In the genomic region with DNA sequence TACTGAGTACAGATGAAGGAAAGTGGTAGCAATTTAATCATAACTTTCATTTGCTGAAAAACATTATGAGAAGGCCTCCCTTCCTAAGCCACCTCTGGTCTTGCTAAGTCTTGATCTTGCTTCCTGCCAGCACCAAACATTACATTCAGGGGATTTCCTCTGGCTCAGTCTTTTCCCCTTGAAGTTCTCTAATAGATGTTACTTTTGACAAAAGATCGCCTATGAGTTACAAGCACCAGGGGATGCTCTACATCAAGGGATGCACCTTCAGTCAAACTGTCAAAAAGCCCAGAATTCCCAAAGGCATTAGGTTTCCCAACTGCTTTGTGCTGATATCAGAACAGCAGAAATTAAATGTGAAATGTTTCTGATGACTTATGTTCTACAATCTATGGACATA, we compare ENCODE assay signal across 21 cellular contexts. TPM values are rescaled to one million over a fixed set of nuclear protein-coding genes. Genes with fewer than 3 reads are reported as not detected.
DNase-seq lines count a peak whose midpoint lies in the region; ATAC-seq and TF ChIP-seq lines count a peak whose summit lies in the region.
"Had no signal": no experiment of that assay in that cellular context is flagged by ENCODE, and none has a peak within 500 bp of the region (broad histone marks: within the 10 kb centered on the region; RNA-seq: fewer than 3 reads in every experiment).

No MANE protein-coding gene starts in this region.

- H3K36me3 Mint-ChIP-seq in activated CD4-positive, alpha-beta T cell treated with anti-CD3 and anti-CD28 coated beads for 36 hours (ENCODE audit: low read depth) = no peaks in the 10 kb centered on the region
- H3K36me3 Mint-ChIP-seq: activated CD4-positive, alpha-beta memory T cell treated with anti-CD3 and anti-CD28 coated beads for 36 hours had no signal

- CTCF ChIA-PET in activated CD4-positive, alpha-beta T cell treated with anti-CD3 and anti-CD28 coated beads for 36 hours (lab: Charles Lee) = interaction anchor here (4.9 kb wide), 1 partner anchor 115 kb away, joined by 19 read pairs; no protein-coding TSS in a partner anchor

- intact Hi-C loops in activated CD4-positive, alpha-beta T cell treated with anti-CD3 and anti-CD28 coated beads for 36 hours (cut with DNase I, micrococcal nuclease) = no loop called here

- peaks cover 6% of the 10 kb centered on the region for H3K4me1 Mint-ChIP-seq in activated CD4-positive, alpha-beta T cell treated with anti-CD3 and anti-CD28 coated beads for 36 hours
- H3K4me1 Mint-ChIP-seq: activated T-helper 17 cell treated with anti-CD3 and anti-CD28 coated beads, Interleukin-2, amount 50 U/mL, for 72 hours; nephron had no signal

- peak; percentile 39 for ATAC-seq in activated CD4-positive, alpha-beta T cell treated with anti-CD3 and anti-CD28 coated beads for 36 hours
- ATAC-seq in HG03039 (IDR thresholded peaks at IDR 0.05; ENCODE audit: unreplicated experiment) = no peak
- ATAC-seq: activated T-helper 17 cell treated with anti-CD3 and anti-CD28 coated beads, Interleukin-2, amount 50 U/mL, for 72 hours; gastroesophageal sphincter; GM23338; lower lobe of right lung had no signal

- TF ChIP-seq CTCF in HFF-Myc (IDR thresholded peaks at IDR 0.05; ENCODE audit: low read depth, low read length, missing control alignments) (peak; percentile 21), choroid plexus epithelial cell (conservative IDR thresholded peaks at IDR 0.05; ENCODE audit: low read depth, low read length) (peak; percentile 51)

- H3K9me3 Mint-ChIP-seq in activated CD4-positive, alpha-beta T cell treated with anti-CD3 and anti-CD28 coated beads for 36 hours (ENCODE audit: low read depth) = no peaks in the 10 kb centered on the region
- H3K9me3 Mint-ChIP-seq: activated CD4-positive, alpha-beta memory T cell treated with anti-CD3 and anti-CD28 coated beads for 36 hours; activated T-helper 17 cell treated with anti-CD3 and anti-CD28 coated beads, Interleukin-2, amount 50 U/mL, for 72 hours; dendritic cell treated with granulocyte-macrophage colony-stimulating factor and Interleukin-4, amounts not matched to agents 40 ng/mL and 50 ng/mL, for 4 days; GM23338; nephron had no signal

- H3K4me3 ChIP-seq in HFF-Myc (replicated peaks; ENCODE audit: low read depth, low read length) = no peak overlapping the region
- no peak overlapping the region for H3K4me3 ChIP-seq in choroid plexus epithelial cell (ENCODE audit: low read depth, low read length)
- H3K4me3 ChIP-seq: gastroesophageal sphincter, GM23338, lower lobe of right lung, SJSA1 had no signal

- no peak overlapping the region for H3K4me3 Mint-ChIP-seq in activated CD4-positive, alpha-beta T cell treated with anti-CD3 and anti-CD28 coated beads for 36 hours
- H3K4me3 Mint-ChIP-seq: activated CD4-positive, alpha-beta memory T cell treated with anti-CD3 and anti-CD28 coated beads for 36 hours; activated T-helper 17 cell treated with anti-CD3 and anti-CD28 coated beads, Interleukin-2, amount 50 U/mL, for 72 hours; dendritic cell treated with granulocyte-macrophage colony-stimulating factor and Interleukin-4, amounts not matched to agents 40 ng/mL and 50 ng/mL, for 4 days; GM23338; nephron had no signal

- DNase-seq in activated CD4-positive, alpha-beta T cell treated with anti-CD3 and anti-CD28 coated beads for 36 hours = no peak
- DNase-seq in activated CD4-positive, alpha-beta T cell treated with anti-CD3 and anti-CD28 coated beads, Interleukin-2, amount 50 U/mL, for 4 hours = no peak
- DNase-seq in HFF-Myc (ENCODE audit: extremely low read depth, low read depth) (no peak), choroid plexus epithelial cell (ENCODE audit: low read depth) (peak; percentile 42), lung microvascular endothelial cell (ENCODE audit: low read depth in 2 of 2) (peak; percentile 31 to 53), dedifferentiated amniotic fluid mesenchymal stem cell (ENCODE audit: extremely low spot score) (no peak)
- no peak for DNase-seq in stimulated activated CD4-positive, alpha-beta T cell treated with anti-CD3 and anti-CD28 coated beads, Interleukin-4, amount 100 ng/mL, for 4 hours
- DNase-seq: activated CD4-positive, alpha-beta memory T cell treated with anti-CD3 and anti-CD28 coated beads for 36 hours; anterior cingulate cortex; Caco-2; lower lobe of right lung; NCI-H1092 treated with DMSO at 0.1 percent for 48 hours; NCI-H226; retina had no signal

- H3K27me3 Mint-ChIP-seq in activated CD4-positive, alpha-beta T cell treated with anti-CD3 and anti-CD28 coated beads for 36 hours = peaks cover 25% of the 10 kb centered on the region

- POLR2A ChIA-PET in activated CD4-positive, alpha-beta T cell treated with anti-CD3 and anti-CD28 coated beads for 36 hours (lab: Charles Lee) = no interaction called here

- H3K27ac Mint-ChIP-seq in activated CD4-positive, alpha-beta T cell treated with anti-CD3 and anti-CD28 coated beads for 36 hours = no peak overlapping the region
- H3K27ac Mint-ChIP-seq: activated CD4-positive, alpha-beta memory T cell treated with anti-CD3 and anti-CD28 coated beads for 36 hours; activated T-helper 17 cell treated with anti-CD3 and anti-CD28 coated beads, Interleukin-2, amount 50 U/mL, for 72 hours; dendritic cell treated with granulocyte-macrophage colony-stimulating factor and Interleukin-4, amounts not matched to agents 40 ng/mL and 50 ng/mL, for 4 days; GM23338; nephron had no signal

RNA-seq across cellular contexts. Expression of a gene that starts 47.3 kb away (rescaled TPM):
- under 1 TPM in 1 of 2 experiments, not detected in 1; 0.18 TPM for total RNA-seq in activated CD4-positive, alpha-beta T cell treated with anti-CD3 and anti-CD28 coated beads for 36 hours
- not detected in 2 replicates for total RNA-seq in lung microvascular endothelial cell
- total RNA-seq: activated T-helper 17 cell treated with anti-CD3 and anti-CD28 coated beads, Interleukin-2, amount 50 U/mL, for 72 hours; Caco-2; GM23338; SJSA1 had no signal

Comparison
In these comparisons a context has a peak if more than half of its experiments do, and no peak if none do; other contexts are left out.
1. DNase-seq: peak in choroid plexus epithelial cell (single experiment) and lung microvascular endothelial cell (2 of 2); none in activated CD4-positive, alpha-beta T cell treated with anti-CD3 and anti-CD28 coated beads for 36 hours (single experiment), activated CD4-positive, alpha-beta T cell treated with anti-CD3 and anti-CD28 coated beads, Interleukin-2, amount 50 U/mL, for 4 hours (0 of 2), HFF-Myc (single experiment), dedifferentiated amniotic fluid mesenchymal stem cell (single experiment) and stimulated activated CD4-positive, alpha-beta T cell treated with anti-CD3 and anti-CD28 coated beads, Interleukin-4, amount 100 ng/mL, for 4 hours (0 of 2).